In genomic region chr1:119569095-119569494, GRCh38 we compare ENCODE assay signal across 18 cellular contexts.
"Had no signal": no experiment of that assay in that cellular context is flagged by ENCODE, and none has a peak within 500 bp of the region (broad histone marks: within the 10 kb centered on the region; RNA-seq: fewer than 3 reads in every experiment).

No MANE protein-coding gene starts in this region.

- ATAC-seq: left colon had no signal

- H3K36me3 Mint-ChIP-seq: activated CD4-positive, alpha-beta memory T cell treated with anti-CD3 and anti-CD28 coated beads for 36 hours; activated naive CD8-positive, alpha-beta T cell treated with anti-CD3 and anti-CD28 coated beads for 36 hours had no signal

- H3K9me3 Mint-ChIP-seq: activated CD4-positive, alpha-beta memory T cell treated with anti-CD3 and anti-CD28 coated beads for 36 hours; activated naive CD8-positive, alpha-beta T cell treated with anti-CD3 and anti-CD28 coated beads for 36 hours; nephron progenitor cell had no signal

- H3K4me3 Mint-ChIP-seq: activated CD4-positive, alpha-beta memory T cell treated with anti-CD3 and anti-CD28 coated beads for 36 hours; activated naive CD8-positive, alpha-beta T cell treated with anti-CD3 and anti-CD28 coated beads for 36 hours; nephron progenitor cell had no signal

- DNase-seq: activated CD4-positive, alpha-beta memory T cell treated with anti-CD3 and anti-CD28 coated beads for 36 hours; activated CD4-positive, alpha-beta T cell treated with anti-CD3 and anti-CD28 coated beads for 4 hours; activated CD4-positive, CD25-positive, alpha-beta regulatory T cell; activated naive CD4-positive, alpha-beta T cell treated with Interleukin-2 at 50 U/mL for 16 hours; activated naive CD8-positive, alpha-beta T cell treated with anti-CD3 and anti-CD28 coated beads for 36 hours; activated T-cell treated with anti-CD3 and anti-CD28 coated beads, Interleukin-2, amount 50 U/mL, for 48 hours; amniotic stem cell; effector CD4-positive, alpha-beta T cell; heart right ventricle; left colon; mesenchymal stem cell; nephron progenitor cell; retina; stimulated activated CD4-positive, alpha-beta T cell treated with anti-CD3 and anti-CD28 coated beads, Interleukin-4, amount 100 ng/mL, for 1 hour; stimulated activated naive CD4-positive, alpha-beta T cell treated with Interleukin-2 at 50 U/mL for 16 hours; T-helper 9 cell; upper lobe of left lung had no signal

- H3K4me1 Mint-ChIP-seq: activated naive CD8-positive, alpha-beta T cell treated with anti-CD3 and anti-CD28 coated beads for 36 hours; nephron progenitor cell had no signal

- H3K27ac Mint-ChIP-seq: activated CD4-positive, alpha-beta memory T cell treated with anti-CD3 and anti-CD28 coated beads for 36 hours; activated naive CD8-positive, alpha-beta T cell treated with anti-CD3 and anti-CD28 coated beads for 36 hours; nephron progenitor cell; progenitor cell of endocrine pancreas had no signal
